In the genomic region with DNA sequence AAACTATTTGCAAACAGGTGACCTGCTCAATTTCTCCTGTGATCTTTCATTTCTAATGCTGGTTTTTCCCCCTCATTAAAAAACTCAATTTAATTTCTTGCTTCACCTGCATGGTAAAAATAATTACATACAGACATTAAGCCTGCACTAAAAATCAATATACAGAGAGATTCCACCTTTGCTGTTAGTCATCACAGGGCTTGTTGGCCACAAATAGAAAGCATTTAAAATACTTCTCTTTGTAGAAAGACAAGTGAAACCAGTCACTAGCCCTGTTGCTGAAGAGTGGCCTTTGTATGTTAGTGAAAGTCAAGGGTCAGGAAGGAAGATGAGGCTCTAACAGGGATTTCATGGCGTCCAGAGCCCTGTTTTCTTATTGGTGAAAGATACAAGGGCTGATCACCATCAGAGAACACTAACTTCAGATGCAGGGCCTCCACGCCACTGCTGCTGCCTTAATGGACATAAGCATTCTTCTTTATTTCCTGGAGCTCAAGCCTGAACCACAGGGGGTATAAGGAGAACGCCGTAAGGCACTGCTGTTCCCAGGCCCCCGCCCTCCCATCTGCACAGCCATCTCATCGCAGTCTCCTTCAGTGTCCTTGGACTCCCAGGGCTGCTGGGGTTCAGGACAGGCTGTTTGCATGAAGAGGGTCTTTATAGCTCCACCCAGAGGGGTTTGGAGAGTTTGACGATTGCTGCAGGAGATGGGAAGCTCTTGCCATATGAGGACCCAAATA, we compare ENCODE assay signal across 1 cellular context.
A peak's percentile ranks its signal among the peaks of the same experiment; 100 is the strongest.
TF ChIP-seq lines count a peak whose summit lies in the region.

No MANE protein-coding gene starts in this region.

TF ChIP-seq in HEK293, 187 proteins besides CTCF, POLR2A, EP300 and RAD21 (continued from another document):
- TF ChIP-seq, protein P1, sequence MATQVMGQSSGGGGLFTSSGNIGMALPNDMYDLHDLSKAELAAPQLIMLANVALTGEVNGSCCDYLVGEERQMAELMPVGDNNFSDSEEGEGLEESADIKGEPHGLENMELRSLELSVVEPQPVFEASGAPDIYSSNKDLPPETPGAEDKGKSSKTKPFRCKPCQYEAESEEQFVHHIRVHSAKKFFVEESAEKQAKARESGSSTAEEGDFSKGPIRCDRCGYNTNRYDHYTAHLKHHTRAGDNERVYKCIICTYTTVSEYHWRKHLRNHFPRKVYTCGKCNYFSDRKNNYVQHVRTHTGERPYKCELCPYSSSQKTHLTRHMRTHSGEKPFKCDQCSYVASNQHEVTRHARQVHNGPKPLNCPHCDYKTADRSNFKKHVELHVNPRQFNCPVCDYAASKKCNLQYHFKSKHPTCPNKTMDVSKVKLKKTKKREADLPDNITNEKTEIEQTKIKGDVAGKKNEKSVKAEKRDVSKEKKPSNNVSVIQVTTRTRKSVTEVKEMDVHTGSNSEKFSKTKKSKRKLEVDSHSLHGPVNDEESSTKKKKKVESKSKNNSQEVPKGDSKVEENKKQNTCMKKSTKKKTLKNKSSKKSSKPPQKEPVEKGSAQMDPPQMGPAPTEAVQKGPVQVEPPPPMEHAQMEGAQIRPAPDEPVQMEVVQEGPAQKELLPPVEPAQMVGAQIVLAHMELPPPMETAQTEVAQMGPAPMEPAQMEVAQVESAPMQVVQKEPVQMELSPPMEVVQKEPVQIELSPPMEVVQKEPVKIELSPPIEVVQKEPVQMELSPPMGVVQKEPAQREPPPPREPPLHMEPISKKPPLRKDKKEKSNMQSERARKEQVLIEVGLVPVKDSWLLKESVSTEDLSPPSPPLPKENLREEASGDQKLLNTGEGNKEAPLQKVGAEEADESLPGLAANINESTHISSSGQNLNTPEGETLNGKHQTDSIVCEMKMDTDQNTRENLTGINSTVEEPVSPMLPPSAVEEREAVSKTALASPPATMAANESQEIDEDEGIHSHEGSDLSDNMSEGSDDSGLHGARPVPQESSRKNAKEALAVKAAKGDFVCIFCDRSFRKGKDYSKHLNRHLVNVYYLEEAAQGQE (tag by site-specific recombination; IDR thresholded peaks at IDR 0.05), result no peak
- TF ChIP-seq ZNF341 (tag by site-specific recombination; IDR thresholded peaks at IDR 0.05; ENCODE audit: low read depth) (peak; percentile 76), PRDM1 (tag by site-specific recombination; IDR thresholded peaks at IDR 0.05) (peak; percentile 70), OVOL3 (tag by site-specific recombination; IDR thresholded peaks at IDR 0.05) (no peak), ZNF138 (tag by site-specific recombination; IDR thresholded peaks at IDR 0.05; ENCODE audit: borderline replicate concordance) (no peak), SCRT1 (tag by site-specific recombination; IDR thresholded peaks at IDR 0.05; ENCODE audit: borderline replicate concordance) (no peak)
- TF ChIP-seq, protein P2, sequence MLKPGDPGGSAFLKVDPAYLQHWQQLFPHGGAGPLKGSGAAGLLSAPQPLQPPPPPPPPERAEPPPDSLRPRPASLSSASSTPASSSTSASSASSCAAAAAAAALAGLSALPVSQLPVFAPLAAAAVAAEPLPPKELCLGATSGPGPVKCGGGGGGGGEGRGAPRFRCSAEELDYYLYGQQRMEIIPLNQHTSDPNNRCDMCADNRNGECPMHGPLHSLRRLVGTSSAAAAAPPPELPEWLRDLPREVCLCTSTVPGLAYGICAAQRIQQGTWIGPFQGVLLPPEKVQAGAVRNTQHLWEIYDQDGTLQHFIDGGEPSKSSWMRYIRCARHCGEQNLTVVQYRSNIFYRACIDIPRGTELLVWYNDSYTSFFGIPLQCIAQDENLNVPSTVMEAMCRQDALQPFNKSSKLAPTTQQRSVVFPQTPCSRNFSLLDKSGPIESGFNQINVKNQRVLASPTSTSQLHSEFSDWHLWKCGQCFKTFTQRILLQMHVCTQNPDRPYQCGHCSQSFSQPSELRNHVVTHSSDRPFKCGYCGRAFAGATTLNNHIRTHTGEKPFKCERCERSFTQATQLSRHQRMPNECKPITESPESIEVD (tag by site-specific recombination; IDR thresholded peaks at IDR 0.05), result peak; percentile 40; the same call in 1 of the 2 replicates
- TF ChIP-seq, protein P3, sequence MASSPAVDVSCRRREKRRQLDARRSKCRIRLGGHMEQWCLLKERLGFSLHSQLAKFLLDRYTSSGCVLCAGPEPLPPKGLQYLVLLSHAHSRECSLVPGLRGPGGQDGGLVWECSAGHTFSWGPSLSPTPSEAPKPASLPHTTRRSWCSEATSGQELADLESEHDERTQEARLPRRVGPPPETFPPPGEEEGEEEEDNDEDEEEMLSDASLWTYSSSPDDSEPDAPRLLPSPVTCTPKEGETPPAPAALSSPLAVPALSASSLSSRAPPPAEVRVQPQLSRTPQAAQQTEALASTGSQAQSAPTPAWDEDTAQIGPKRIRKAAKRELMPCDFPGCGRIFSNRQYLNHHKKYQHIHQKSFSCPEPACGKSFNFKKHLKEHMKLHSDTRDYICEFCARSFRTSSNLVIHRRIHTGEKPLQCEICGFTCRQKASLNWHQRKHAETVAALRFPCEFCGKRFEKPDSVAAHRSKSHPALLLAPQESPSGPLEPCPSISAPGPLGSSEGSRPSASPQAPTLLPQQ (tag by site-specific recombination; IDR thresholded peaks at IDR 0.05), result no peak
